Comparison of ENCODE assay signal across 1 cellular context in the genomic region with DNA sequence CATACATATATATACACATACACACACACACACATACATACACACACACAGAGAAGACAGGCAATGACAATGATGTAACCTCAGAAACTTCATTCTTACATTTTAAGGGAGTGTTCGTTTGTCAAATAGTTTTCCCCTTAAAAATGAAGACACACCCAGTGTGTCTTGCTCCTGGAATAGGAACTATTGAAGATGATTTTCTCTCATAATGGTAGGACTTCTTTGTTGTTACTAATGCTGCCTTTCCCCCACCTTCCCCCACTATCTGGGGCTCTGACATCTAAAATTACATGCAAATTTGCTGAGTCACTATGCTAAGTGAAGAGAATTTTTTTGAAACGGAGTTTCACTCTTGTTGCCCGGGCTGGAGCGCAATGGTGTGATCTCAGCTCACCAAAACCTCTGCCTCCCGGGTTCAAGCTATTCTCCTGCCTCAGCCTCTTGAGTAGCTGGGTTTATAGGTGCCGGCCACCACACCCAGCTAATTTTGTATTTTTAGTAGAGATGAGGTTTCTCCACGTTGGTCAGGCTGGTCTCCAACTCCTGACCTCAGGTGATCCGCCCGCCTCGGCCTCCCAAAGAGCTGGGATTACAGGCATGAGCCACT.
TF ChIP-seq lines count a peak whose summit lies in the region.

No MANE protein-coding gene starts in this region.

TF ChIP-seq in H1, 55 proteins besides CTCF, POLR2A, EP300 and RAD21:
- peak; percentile 54; the same call in 1 of the 2 replicates for TF ChIP-seq MAFK (IDR thresholded peaks at IDR 0.05; ENCODE audit: low read depth, low read length)
- TF ChIP-seq BACH1 (IDR thresholded peaks at IDR 0.05; ENCODE audit: low read length) = peak; percentile 65; the same call in 1 of the 2 replicates
